In genomic region chr11:36114095-36114494, GRCh38 we compare ENCODE assay signal across 27 cellular contexts.
"Had no signal": no experiment of that assay in that cellular context is flagged by ENCODE, and none has a peak within 500 bp of the region (broad histone marks: within the 10 kb centered on the region; RNA-seq: fewer than 3 reads in every experiment).

No MANE protein-coding gene starts in this region.

- H3K4me3 Mint-ChIP-seq: immature natural killer cell; naive thymus-derived CD8-positive, alpha-beta T cell; nephron; neural crest cell; stimulated activated memory B cell treated with anti-CD40 and anti-IgM and Interleukin-4, amounts not matched to agents 10 μg/mL and 1 μg/mL and 100 μg/mL, for 72 hours; stimulated activated naive CD8-positive, alpha-beta T cell treated with anti-CD3 and anti-CD28 coated beads, Interleukin-15, amount 100 ng/mL, for 72 hours; type B pancreatic cell had no signal

- H3K27me3 ChIP-seq: right atrium auricular region, right lobe of liver, tibial nerve, uterus had no signal

- H3K27ac ChIP-seq: left lung, lower lobe of right lung, neutrophil, parathyroid adenoma, right atrium auricular region, right lobe of liver, tibial nerve, uterus had no signal

- H3K9ac ChIP-seq: parathyroid adenoma had no signal

- H3K4me1 Mint-ChIP-seq: immature natural killer cell; stimulated activated memory B cell treated with anti-CD40 and anti-IgM and Interleukin-4, amounts not matched to agents 10 μg/mL and 1 μg/mL and 100 μg/mL, for 72 hours; stimulated activated naive CD8-positive, alpha-beta T cell treated with anti-CD3 and anti-CD28 coated beads, Interleukin-15, amount 100 ng/mL, for 72 hours had no signal

- H3K9me3 ChIP-seq: neutrophil, right lobe of liver, uterus had no signal

- H3K4me3 ChIP-seq: left lung, lower lobe of right lung, right atrium auricular region, right lobe of liver, smooth muscle cell, tibial nerve, uterus had no signal

- H3K27me3 Mint-ChIP-seq: stimulated activated memory B cell treated with anti-CD40 and anti-IgM and Interleukin-4, amounts not matched to agents 10 μg/mL and 1 μg/mL and 100 μg/mL, for 72 hours; type B pancreatic cell had no signal

- H3K36me3 ChIP-seq: left lung, lower lobe of right lung, neutrophil, right atrium auricular region, right lobe of liver, uterus had no signal

- DNase-seq: hypothalamus; immature natural killer cell; kidney; left colon; left lung; lower lobe of right lung; mammary epithelial cell; mesenchymal stem cell; naive thymus-derived CD8-positive, alpha-beta T cell; occipital lobe; right lobe of liver; stimulated activated CD4-positive, alpha-beta T cell treated with anti-CD3 and anti-CD28 coated beads, Interleukin-1b, Interleukin-23, amount 100 ng/mL, for 48 hours; stimulated activated CD4-positive, alpha-beta T cell treated with anti-CD3 and anti-CD28 coated beads, Interleukin-2, amount 100 ng/mL, for 48 hours; stimulated activated CD4-positive, alpha-beta T cell treated with anti-CD3 and anti-CD28 coated beads, Interleukin-4, amount 100 ng/mL, for 4 hours; stimulated activated CD8-positive, alpha-beta memory T cell treated with anti-CD3 and anti-CD28 coated beads, Interleukin-4, amount 100 ng/mL, for 48 hours; stimulated activated naive CD4-positive, alpha-beta T cell treated with Interleukin-2 at 50 U/mL for 16 hours; stimulated activated naive CD8-positive, alpha-beta T cell treated with anti-CD3 and anti-CD28 coated beads, Interleukin-15, amount 100 ng/mL, for 72 hours; uterus had no signal

- H3K27ac Mint-ChIP-seq: immature natural killer cell; naive thymus-derived CD8-positive, alpha-beta T cell; nephron; stimulated activated memory B cell treated with anti-CD40 and anti-IgM and Interleukin-4, amounts not matched to agents 10 μg/mL and 1 μg/mL and 100 μg/mL, for 72 hours; type B pancreatic cell had no signal

- H3K4me1 ChIP-seq: left lung, lower lobe of right lung, parathyroid adenoma, right atrium auricular region, right lobe of liver, tibial nerve, uterus had no signal

- H3K36me3 Mint-ChIP-seq: immature natural killer cell; stimulated activated memory B cell treated with anti-CD40 and anti-IgM and Interleukin-4, amounts not matched to agents 10 μg/mL and 1 μg/mL and 100 μg/mL, for 72 hours had no signal
